Comparison of ENCODE assay signal across 8 cellular contexts in the genomic region with DNA sequence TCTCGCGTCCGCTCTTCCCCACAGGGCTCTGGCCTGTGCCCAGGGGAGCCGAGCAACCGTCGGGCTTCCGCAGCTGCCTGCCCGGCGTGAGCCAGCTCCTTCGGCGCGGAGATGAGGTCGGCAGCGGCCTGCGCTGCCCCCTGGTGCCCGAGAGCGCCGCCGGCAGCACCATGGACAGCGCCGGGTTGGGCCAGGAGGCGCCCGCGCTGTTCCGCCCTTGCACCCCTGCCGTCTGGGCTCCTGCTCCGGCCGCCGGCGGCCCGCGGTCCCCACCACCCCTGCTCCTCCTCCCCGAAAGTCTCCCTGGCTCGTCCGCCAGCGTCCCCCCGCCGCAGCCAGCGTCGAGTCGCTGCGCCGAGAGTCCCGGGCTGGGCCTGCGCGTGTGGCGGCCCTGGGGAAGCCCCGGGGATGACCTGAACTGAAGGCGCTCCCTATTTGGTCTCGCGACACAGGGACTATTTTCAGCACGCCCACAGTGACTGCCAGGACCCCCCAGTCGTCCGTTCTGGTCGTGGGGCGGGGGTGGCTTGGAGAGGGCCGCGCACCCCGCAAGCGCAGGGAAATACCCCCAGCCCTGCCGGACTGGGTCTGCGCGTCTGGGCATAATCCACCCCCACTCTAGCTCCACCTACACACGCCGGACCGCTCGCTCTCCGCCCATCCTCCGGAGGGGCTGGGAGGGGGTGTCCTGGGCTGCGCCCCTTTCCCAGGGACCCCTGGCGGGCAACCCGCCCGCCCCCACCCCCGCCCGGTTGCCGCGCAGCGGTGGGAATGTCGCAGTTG. TPM values are rescaled to one million over a fixed set of nuclear protein-coding genes. Genes with fewer than 3 reads are reported as not detected.
DNase-seq lines count a peak whose midpoint lies in the region; ATAC-seq, FAIRE-seq and TF ChIP-seq lines count a peak whose summit lies in the region.

No MANE protein-coding gene starts in this region.

- POLR2A ChIA-PET in SK-N-SH (lab: Yijun Ruan, JAX) = interaction anchor here (0.7 to 1.9 kb wide), 11 partner anchors 10 to 211 kb away, joined by 3 to 5 read pairs (median 3); a partner anchor contains a TSS

- no peaks in the 10 kb centered on the region for H3K79me2 ChIP-seq in SK-N-SH (ENCODE audit: insufficient read depth)

- CTCF ChIA-PET in SK-N-SH (lab: Yijun Ruan, JAX) = interaction anchor here (0.6 to 9.5 kb wide), 58 partner anchors 8 to 270 kb away, joined by 3 to 318 read pairs (median 6); a partner anchor contains a TSS

- H3K9ac ChIP-seq in SK-N-SH = no peak overlapping the region

- peak; percentile 67 for TF ChIP-seq RAD21 in SK-N-SH (IDR thresholded peaks at IDR 0.05; ENCODE audit: low read length)

- H3K4me3 ChIP-seq in SK-N-SH (ENCODE audit: low read depth in 2 of 2, low read length in 1 of 2) (peak overlapping the region; percentile 44 to 48), heart left ventricle (peak overlapping the region in 1 of 12 donors; percentile 25)

- peaks cover 3% of the 10 kb centered on the region; the same call in 1 of the 2 replicates for H4K20me1 ChIP-seq in SK-N-SH (ENCODE audit: insufficient read depth)

- no peak for FAIRE-seq in GM19239 (lab: Jason Lieb, UNC)

- H3F3A ChIP-seq in SK-N-SH (replicated peaks; ENCODE audit: insufficient read depth) = no peaks in the 10 kb centered on the region

- no peaks in the 10 kb centered on the region for H3K9me3 Mint-ChIP-seq in activated naive CD4-positive, alpha-beta T cell treated with anti-CD3 and anti-CD28 coated beads, Interleukin-2, amount 50 U/mL, for 72 hours

- H3K4me2 ChIP-seq in SK-N-SH = peak overlapping the region; percentile 65; the same call in 1 of the 2 replicates

- intact Hi-C loops in heart left ventricle (cut with DNase I) = loop anchor here (2.0 to 10.0 kb wide), 10 partner anchors 37 to 203 kb away; no protein-coding TSS in a partner anchor

- peaks cover 6% of the 10 kb centered on the region in 2 donors for H3K36me3 Mint-ChIP-seq in activated naive CD4-positive, alpha-beta T cell treated with anti-CD3 and anti-CD28 coated beads, Interleukin-2, amount 50 U/mL, for 72 hours

- no peaks in the 10 kb centered on the region for H3K9me2 ChIP-seq in SK-N-SH

- TF ChIP-seq CTCF in LNCAP (IDR thresholded peaks at IDR 0.05) = peak; percentile 85
- peak; percentile 65 for TF ChIP-seq CTCF in SK-N-SH (IDR thresholded peaks at IDR 0.05)
- TF ChIP-seq CTCF in heart left ventricle (IDR thresholded peaks at IDR 0.05) = peak; percentile 68 to 87 (median 80)

- H3K36me3 ChIP-seq in SK-N-SH (replicated peaks in 1 of 2; ENCODE audit: control insufficient read depth in 1 of 2, insufficient read depth in 2 of 2, low read length in 1 of 2) (no peaks in the 10 kb centered on the region), heart left ventricle (no peaks in the 10 kb centered on the region)

- no peak for TF ChIP-seq POLR2A in heart left ventricle (IDR thresholded peaks at IDR 0.05)

- no peaks in the 10 kb centered on the region for H3K9me3 ChIP-seq in SK-N-SH
- no peaks in the 10 kb centered on the region for H3K9me3 ChIP-seq in heart left ventricle

- 1% methylated on average over 16 of the region's 79 CpGs for WGBS in SK-N-SH (ENCODE audit: low lambda C conversion rate)
- WGBS in heart left ventricle, 4 donors = 0 to 3% (median 1%) methylated on average over 14 to 79 of the region's 79 CpGs

- H3K27ac Mint-ChIP-seq in activated naive CD4-positive, alpha-beta T cell treated with anti-CD3 and anti-CD28 coated beads, Interleukin-2, amount 50 U/mL, for 72 hours = no peak overlapping the region

- TF ChIP-seq EP300 in SK-N-SH (IDR thresholded peaks at IDR 0.05; ENCODE audit: borderline replicate concordance in 1 of 2, low read depth in 1 of 2, low read length in 1 of 2) = no peak

- H3K4me1 ChIP-seq in SK-N-SH (ENCODE audit: control insufficient read depth in 1 of 2, insufficient read depth in 2 of 2, low read depth in 1 of 2, low read length in 1 of 2) = no peaks in the 10 kb centered on the region; a peak in 1 of 4 replicates
- H3K4me1 ChIP-seq in heart left ventricle = peaks cover 0 to 56% (median 28%) of the 10 kb centered on the region in 12 donors

- no peak overlapping the region for H2AFZ ChIP-seq in SK-N-SH (ENCODE audit: low read depth)

- ATAC-seq in activated naive CD4-positive, alpha-beta T cell treated with anti-CD3 and anti-CD28 coated beads, Interleukin-2, amount 50 U/mL, for 72 hours = peak; percentile 79 to 87
- ATAC-seq in heart left ventricle = peak; percentile 30 to 82 (median 80)
- no peak for ATAC-seq in HG03159 (IDR thresholded peaks at IDR 0.05; ENCODE audit: unreplicated experiment)

- H3K27me3 ChIP-seq in SK-N-SH (ENCODE audit: insufficient read depth) = no peaks in the 10 kb centered on the region
- peaks cover 35 to 97% (median 65%) of the 10 kb centered on the region in 9 donors for H3K27me3 ChIP-seq in heart left ventricle

- DNase-seq in AML-193 (lab: John Stamatoyannopoulos, UW) (peak; percentile 66 to 76), GM19239 (ENCODE audit: insufficient read length, low spot score) (peak; percentile 97), SK-N-SH (peak; percentile 91), heart left ventricle (peak; percentile 73 to 91 (median 82)), pulmonary artery endothelial cell (ENCODE audit: low read depth, low spot score) (peak; percentile 29)
- DNase-seq in activated naive CD4-positive, alpha-beta T cell treated with anti-CD3 and anti-CD28 coated beads, Interleukin-2, amount 50 U/mL, for 72 hours (ENCODE audit: low spot score in 2 of 2) = peak; percentile 74 to 89

- H3K27ac ChIP-seq in SK-N-SH (ENCODE audit: low read depth in 2 of 2, low read length in 1 of 2) = peak overlapping the region in 1 of 2 experiments; percentile 76; a peak in 2 of 4 replicates
- H3K27ac ChIP-seq in heart left ventricle = no peak overlapping the region

TF ChIP-seq in SK-N-SH, 30 proteins besides CTCF, POLR2A, EP300 and RAD21 (continues in another document):
- TF ChIP-seq TCF12 (IDR thresholded peaks at IDR 0.05) (no peak), NFIC (IDR thresholded peaks at IDR 0.05; ENCODE audit: borderline replicate concordance) (no peak), NRF1 (IDR thresholded peaks at IDR 0.05; ENCODE audit: low read depth, low read length) (peak; percentile 36; the same call in 1 of the 2 replicates), RCOR1 (IDR thresholded peaks at IDR 0.05; ENCODE audit: low read length) (0 out of 2 replicates have a peak, but pooled peaks have one; percentile 42), MXI1 (IDR thresholded peaks at IDR 0.05; ENCODE audit: low read depth, low read length) (peak; percentile 26; the same call in 1 of the 2 replicates), SMC3 (IDR thresholded peaks at IDR 0.05; ENCODE audit: low read depth, low read length) (peak; percentile 73)

RNA-seq across cellular contexts. Expression of a gene that starts 1.3 kb away (rescaled TPM):
- polyA plus RNA-seq in SK-N-SH (2012; rRNA removed) = not detected in 2 replicates
- not detected in 2 replicates for polyA plus RNA-seq in SK-N-SH (2012; cell fraction: cytosol; rRNA removed)
- not detected in 2 replicates for polyA plus RNA-seq in SK-N-SH (2012; cell fraction: nucleus; rRNA removed)
- total RNA-seq in activated naive CD4-positive, alpha-beta T cell treated with anti-CD3 and anti-CD28 coated beads, Interleukin-2, amount 50 U/mL, for 72 hours = not detected
- total RNA-seq in heart left ventricle = not detected
- not detected for polyA plus RNA-seq in heart left ventricle
- total RNA-seq in pulmonary artery endothelial cell = not detected in 2 replicates

RNA-seq across cellular contexts. Expression of a gene that starts 9.5 kb away (rescaled TPM):
- 40.2 and 43.7 TPM in 2 replicates for polyA plus RNA-seq in SK-N-SH (2012; rRNA removed)
- polyA plus RNA-seq in SK-N-SH (2012; cell fraction: cytosol; rRNA removed) = 41.9 and 51.0 TPM in 2 replicates
- polyA plus RNA-seq in SK-N-SH (2012; cell fraction: nucleus; rRNA removed) = 16.5 and 21.6 TPM in 2 replicates
- total RNA-seq in activated naive CD4-positive, alpha-beta T cell treated with anti-CD3 and anti-CD28 coated beads, Interleukin-2, amount 50 U/mL, for 72 hours = 10 to 100 TPM; 31.6 to 34.1 TPM
- 100 to 1,000 TPM in 2 of 9 donors, 10 to 100 TPM in 7; 48.7 to 102 (median 64.1) TPM for total RNA-seq in heart left ventricle
- polyA plus RNA-seq in heart left ventricle = 10 to 100 TPM; 26.8 to 61.6 TPM
- total RNA-seq in pulmonary artery endothelial cell = 77.2 and 124 TPM in 2 replicates

RNA-seq across cellular contexts. Expression of a gene that starts 15.6 kb away (rescaled TPM):
- polyA plus RNA-seq in SK-N-SH (2012; rRNA removed) = 5.2 and 6.6 TPM in 2 replicates
- 2.3 and 4.2 TPM in 2 replicates for polyA plus RNA-seq in SK-N-SH (2012; cell fraction: cytosol; rRNA removed)
- polyA plus RNA-seq in SK-N-SH (2012; cell fraction: nucleus; rRNA removed) = 13.1 and 18.0 TPM in 2 replicates
- total RNA-seq in activated naive CD4-positive, alpha-beta T cell treated with anti-CD3 and anti-CD28 coated beads, Interleukin-2, amount 50 U/mL, for 72 hours = under 1 TPM; 0.31 to 0.73 TPM
- 10 to 100 TPM in 1 of 9 donors, 1 to 10 TPM in 8; 2.7 to 30.0 (median 4.8) TPM for total RNA-seq in heart left ventricle
- 1 to 10 TPM; 2.7 to 4.7 TPM for polyA plus RNA-seq in heart left ventricle
- 1.8 and 2.5 TPM in 2 replicates for total RNA-seq in pulmonary artery endothelial cell

RNA-seq across cellular contexts. Expression of a gene that starts 39.4 kb away (rescaled TPM):
- 19.2 and 25.4 TPM in 2 replicates for polyA plus RNA-seq in SK-N-SH (2012; rRNA removed)
- 2.5 and 4.0 TPM in 2 replicates for polyA plus RNA-seq in SK-N-SH (2012; cell fraction: cytosol; rRNA removed)
- 134 and 388 TPM in 2 replicates for polyA plus RNA-seq in SK-N-SH (2012; cell fraction: nucleus; rRNA removed)
- total RNA-seq in activated naive CD4-positive, alpha-beta T cell treated with anti-CD3 and anti-CD28 coated beads, Interleukin-2, amount 50 U/mL, for 72 hours = 10 to 100 TPM in 1 of 2 donors, 1 to 10 TPM in 1; 1.5 to 20.6 TPM
- total RNA-seq in heart left ventricle = 100 to 1,000 TPM in 1 of 9 donors, 10 to 100 TPM in 8; 27.0 to 126 (median 58.2) TPM
- 10 to 100 TPM; 10.6 to 88.6 TPM for polyA plus RNA-seq in heart left ventricle
- 3.4 and 9.7 TPM in 2 replicates for total RNA-seq in pulmonary artery endothelial cell

RNA-seq across cellular contexts. Expression of a gene that starts 45.9 kb away (rescaled TPM):
- 140 and 151 TPM in 2 replicates for polyA plus RNA-seq in SK-N-SH (2012; rRNA removed)
- polyA plus RNA-seq in SK-N-SH (2012; cell fraction: cytosol; rRNA removed) = 216 and 367 TPM in 2 replicates
- polyA plus RNA-seq in SK-N-SH (2012; cell fraction: nucleus; rRNA removed) = 37.2 and 61.3 TPM in 2 replicates
- total RNA-seq in activated naive CD4-positive, alpha-beta T cell treated with anti-CD3 and anti-CD28 coated beads, Interleukin-2, amount 50 U/mL, for 72 hours = 100 to 1,000 TPM; 514 to 595 TPM
- 100 to 1,000 TPM in 7 of 9 donors, 10 to 100 TPM in 2; 63.6 to 343 (median 241) TPM for total RNA-seq in heart left ventricle
- 100 to 1,000 TPM; 198 to 353 TPM for polyA plus RNA-seq in heart left ventricle
- total RNA-seq in pulmonary artery endothelial cell = 136 and 193 TPM in 2 replicates

Comparison
In these comparisons a context has a peak if more than half of its experiments do, and no peak if none do; other contexts are left out.
1. DNase-seq: peak in every context shown above with its lines; median percentile 97 in GM19239; 91 in SK-N-SH; 82 in heart left ventricle; 82 in activated naive CD4-positive, alpha-beta T cell treated with anti-CD3 and anti-CD28 coated beads, Interleukin-2, amount 50 U/mL, for 72 hours; 71 in AML-193; 29 in pulmonary artery endothelial cell.